ENCODE assay signal across 17 cellular contexts in genomic region chr1:71089536-71090270, GRCh38. TPM values are rescaled to one million over a fixed set of nuclear protein-coding genes. Genes with fewer than 3 reads are reported as not detected.
A peak's percentile ranks its signal among the peaks of the same experiment; 100 is the strongest.
DNase-seq lines count a peak whose midpoint lies in the region; ATAC-seq and TF ChIP-seq lines count a peak whose summit lies in the region.
"Had no signal": no experiment of that assay in that cellular context is flagged by ENCODE, and none has a peak within 500 bp of the region (broad histone marks: within the 10 kb centered on the region; RNA-seq: fewer than 3 reads in every experiment).

No MANE protein-coding gene starts in this region.

- in situ Hi-C loops in astrocyte of the spinal cord (cut with HindIII; ENCODE audit: low sequenced_read_pairs), result no loop called here

- H2AFZ ChIP-seq in hepatocyte, result no peak overlapping the region

- WGBS in hepatocyte (ENCODE audit: low lambda C conversion rate, missing lambda C conversion rate), result 60% methylated on average over 6 of the region's 6 CpGs

- no peak overlapping the region for H3K4me2 ChIP-seq in hepatocyte

- no peaks in the 10 kb centered on the region for H3K27me3 ChIP-seq in hepatocyte

- DNase-seq in GM03348 (ENCODE audit: low spot score) (peak; percentile 55), astrocyte of the spinal cord (ENCODE audit: low read depth, low spot score) (peak; percentile 71), hepatocyte (ENCODE audit: low spot score) (no peak), stromal cell of bone marrow (ENCODE audit: low read depth) (peak; percentile 50), glutamatergic neuron (no peak), SKM-1 treated with dmso at 0.1 percent for 144 hours (lab: John Stamatoyannopoulos, UW; ENCODE audit: unreplicated experiment) (no peak)
- no peak for DNase-seq in stimulated activated naive B cell treated with anti-CD40 and anti-IgM and Interleukin-4, amounts not matched to agents 10 μg/mL and 1 μg/mL and 100 μg/mL, for 72 hours
- DNase-seq: activated CD4-positive, alpha-beta memory T cell treated with anti-CD3 and anti-CD28 coated beads for 36 hours; activated gamma-delta T cell; CD4-positive, alpha-beta T cell; hippocampal formation; ovary had no signal

- H3K36me3 ChIP-seq in hepatocyte (replicated peaks; ENCODE audit: insufficient read depth, low read depth), result no peaks in the 10 kb centered on the region
- H3K36me3 ChIP-seq: ovary had no signal

- H4K20me1 ChIP-seq in hepatocyte (ENCODE audit: insufficient read depth, poor library complexity, severe bottlenecking), result no peaks in the 10 kb centered on the region

- no peak for TF ChIP-seq CTCF in astrocyte of the spinal cord (IDR thresholded peaks at IDR 0.05; ENCODE audit: low read depth, low read length)
- no peak for TF ChIP-seq CTCF in hepatocyte (IDR thresholded peaks at IDR 0.05; ENCODE audit: poor library complexity)
- no peak for TF ChIP-seq CTCF in glutamatergic neuron (IDR thresholded peaks at IDR 0.05; ENCODE audit: partially characterized antibody, unreplicated experiment)

- no peak overlapping the region for H3K27ac Mint-ChIP-seq in glutamatergic neuron (ENCODE audit: unreplicated experiment)
- no peak overlapping the region for H3K27ac Mint-ChIP-seq in stimulated activated naive B cell treated with anti-CD40 and anti-IgM and Interleukin-4, amounts not matched to agents 10 μg/mL and 1 μg/mL and 100 μg/mL, for 72 hours
- H3K27ac Mint-ChIP-seq: activated CD4-positive, alpha-beta memory T cell treated with anti-CD3 and anti-CD28 coated beads for 36 hours; CD4-positive, alpha-beta T cell; dendritic cell treated with granulocyte-macrophage colony-stimulating factor and Interleukin-4, amounts not matched to agents 40 ng/mL and 50 ng/mL, for 4 days; memory B cell; T-helper 2 cell treated with Interferon-gamma antibody and Interleukin-4, amounts not matched to agents 5 μg/mL and 100 μg/mL, for 36 hours had no signal

- ATAC-seq in stimulated activated naive B cell treated with anti-CD40 and anti-IgM and Interleukin-4, amounts not matched to agents 10 μg/mL and 1 μg/mL and 100 μg/mL, for 72 hours (replicated peaks), result no peak
- ATAC-seq in GM19023 (IDR thresholded peaks at IDR 0.05; ENCODE audit: unreplicated experiment), result no peak

- no peaks in the 10 kb centered on the region for H3K4me1 ChIP-seq in hepatocyte (ENCODE audit: insufficient read depth)

- no peak overlapping the region for H3K4me3 ChIP-seq in astrocyte of the spinal cord (ENCODE audit: low read depth, low read length)
- H3K4me3 ChIP-seq in hepatocyte, result no peak overlapping the region
- H3K4me3 ChIP-seq: ovary had no signal

- H3K9me3 Mint-ChIP-seq in glutamatergic neuron (ENCODE audit: unreplicated experiment), result no peaks in the 10 kb centered on the region
- H3K9me3 Mint-ChIP-seq in stimulated activated naive B cell treated with anti-CD40 and anti-IgM and Interleukin-4, amounts not matched to agents 10 μg/mL and 1 μg/mL and 100 μg/mL, for 72 hours, result no peaks in the 10 kb centered on the region
- H3K9me3 Mint-ChIP-seq: activated CD4-positive, alpha-beta memory T cell treated with anti-CD3 and anti-CD28 coated beads for 36 hours; CD4-positive, alpha-beta T cell; dendritic cell treated with granulocyte-macrophage colony-stimulating factor and Interleukin-4, amounts not matched to agents 40 ng/mL and 50 ng/mL, for 4 days; memory B cell; T-helper 2 cell treated with Interferon-gamma antibody and Interleukin-4, amounts not matched to agents 5 μg/mL and 100 μg/mL, for 36 hours had no signal

- no peaks in the 10 kb centered on the region for H3K27me3 Mint-ChIP-seq in glutamatergic neuron (ENCODE audit: unreplicated experiment)
- H3K27me3 Mint-ChIP-seq in stimulated activated naive B cell treated with anti-CD40 and anti-IgM and Interleukin-4, amounts not matched to agents 10 μg/mL and 1 μg/mL and 100 μg/mL, for 72 hours, result peaks cover 21 to 22% of the 10 kb centered on the region in 2 donors

- H3K9me2 ChIP-seq in hepatocyte (replicated peaks; ENCODE audit: insufficient read depth), result no peaks in the 10 kb centered on the region

- no peaks in the 10 kb centered on the region for H3K4me1 Mint-ChIP-seq in glutamatergic neuron (ENCODE audit: low read depth, unreplicated experiment)
- H3K4me1 Mint-ChIP-seq in stimulated activated naive B cell treated with anti-CD40 and anti-IgM and Interleukin-4, amounts not matched to agents 10 μg/mL and 1 μg/mL and 100 μg/mL, for 72 hours, result no peaks in the 10 kb centered on the region
- H3K4me1 Mint-ChIP-seq: memory B cell had no signal

- H3K79me2 ChIP-seq in hepatocyte, result no peaks in the 10 kb centered on the region

- no peak overlapping the region for H3K4me3 Mint-ChIP-seq in glutamatergic neuron (ENCODE audit: unreplicated experiment)
- no peak overlapping the region for H3K4me3 Mint-ChIP-seq in stimulated activated naive B cell treated with anti-CD40 and anti-IgM and Interleukin-4, amounts not matched to agents 10 μg/mL and 1 μg/mL and 100 μg/mL, for 72 hours
- H3K4me3 Mint-ChIP-seq: activated CD4-positive, alpha-beta memory T cell treated with anti-CD3 and anti-CD28 coated beads for 36 hours; CD4-positive, alpha-beta T cell; dendritic cell treated with granulocyte-macrophage colony-stimulating factor and Interleukin-4, amounts not matched to agents 40 ng/mL and 50 ng/mL, for 4 days; memory B cell; T-helper 2 cell treated with Interferon-gamma antibody and Interleukin-4, amounts not matched to agents 5 μg/mL and 100 μg/mL, for 36 hours had no signal

- no peaks in the 10 kb centered on the region for H3K36me3 Mint-ChIP-seq in glutamatergic neuron (ENCODE audit: unreplicated experiment)
- no peaks in the 10 kb centered on the region for H3K36me3 Mint-ChIP-seq in stimulated activated naive B cell treated with anti-CD40 and anti-IgM and Interleukin-4, amounts not matched to agents 10 μg/mL and 1 μg/mL and 100 μg/mL, for 72 hours
- H3K36me3 Mint-ChIP-seq: activated CD4-positive, alpha-beta memory T cell treated with anti-CD3 and anti-CD28 coated beads for 36 hours; memory B cell had no signal

- peak overlapping the region; percentile 19 for H3K27ac ChIP-seq in hepatocyte
- H3K27ac ChIP-seq: HL-60, ovary had no signal

- no peaks in the 10 kb centered on the region for H3K9me3 ChIP-seq in hepatocyte (ENCODE audit: low read depth)
- H3K9me3 ChIP-seq: ovary had no signal

RNA-seq across cellular contexts. Expression of gene ZRANB2, which starts 8.9 kb away (rescaled TPM):
- total RNA-seq in hepatocyte (63.3 and 69.3 TPM in 2 replicates), glutamatergic neuron (ENCODE audit: unreplicated experiment) (81.0 TPM)
- 69.8 and 97.2 TPM in 2 replicates for polyA plus RNA-seq in hepatocyte

RNA-seq across cellular contexts. Expression of gene PTGER3, which starts 42.1 kb away (rescaled TPM):
- total RNA-seq in hepatocyte (1.4 and 1.8 TPM in 2 replicates), glutamatergic neuron (ENCODE audit: unreplicated experiment) (0.29 TPM)
- 0.36 and 1.0 TPM in 2 replicates for polyA plus RNA-seq in hepatocyte
- total RNA-seq: activated CD4-positive, alpha-beta memory T cell treated with anti-CD3 and anti-CD28 coated beads for 36 hours; CD4-positive, alpha-beta T cell had no signal

Comparison
In these comparisons a context has a peak if more than half of its experiments do, and no peak if none do; other contexts are left out.
1. DNase-seq: peak in GM03348 (single experiment), astrocyte of the spinal cord (single experiment) and stromal cell of bone marrow (single experiment); none in hepatocyte (single experiment), glutamatergic neuron (single experiment), SKM-1 treated with dmso at 0.1 percent for 144 hours (single experiment) and stimulated activated naive B cell treated with anti-CD40 and anti-IgM and Interleukin-4, amounts not matched to agents 10 μg/mL and 1 μg/mL and 100 μg/mL, for 72 hours (single experiment).